8 cellular contexts compared by ENCODE assay signal in the genomic region with DNA sequence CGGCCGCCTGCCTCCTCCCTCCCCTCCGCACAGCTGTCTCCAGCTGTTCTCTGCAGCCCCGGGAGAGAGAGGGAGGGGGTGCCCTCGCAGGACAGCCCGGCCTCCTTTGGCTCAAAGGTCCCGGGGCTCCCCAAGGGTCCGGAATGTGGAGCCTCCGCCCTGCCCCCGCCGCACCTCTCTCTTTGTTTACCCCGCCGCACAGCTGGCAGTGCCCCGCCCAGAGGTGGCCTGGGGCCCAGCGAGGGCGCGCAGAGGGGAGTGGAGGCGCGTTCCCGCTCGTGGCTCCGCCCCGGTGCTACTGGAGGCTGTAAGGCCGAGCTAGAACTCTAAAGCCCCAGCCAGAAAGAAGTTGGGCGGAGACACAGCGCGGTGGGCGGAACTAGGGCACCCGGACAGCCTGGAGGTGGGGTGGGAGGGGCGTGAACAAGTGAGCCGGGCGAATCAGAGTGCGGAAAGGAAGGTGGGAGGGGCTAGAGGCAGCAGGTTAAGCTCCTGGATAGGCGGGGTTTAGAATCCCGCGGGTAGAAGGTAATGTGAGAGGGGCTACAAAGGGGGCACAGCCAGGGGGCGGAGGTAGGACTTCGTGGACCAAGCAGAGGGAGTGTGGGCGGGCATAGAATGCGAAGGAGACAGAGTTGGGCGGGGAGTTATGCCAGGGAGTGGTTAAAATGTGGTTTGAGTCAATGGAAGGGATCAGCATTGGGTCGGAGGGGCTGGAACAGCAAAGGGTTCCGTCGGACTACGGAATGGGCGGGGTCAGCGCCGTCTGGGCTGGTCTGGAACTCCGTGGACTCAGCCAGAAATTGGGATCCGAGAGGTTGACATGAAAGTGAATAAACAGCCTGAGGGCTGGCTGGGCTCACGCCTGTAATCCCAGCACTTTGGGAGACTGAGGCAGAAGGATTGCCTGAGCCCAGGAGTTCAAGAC. TPM values are rescaled to one million over a fixed set of nuclear protein-coding genes. Genes with fewer than 3 reads are reported as not detected.
DNase-seq lines count a peak whose midpoint lies in the region; ATAC-seq and TF ChIP-seq lines count a peak whose summit lies in the region.

No MANE protein-coding gene starts in this region.

- H2BK5ac ChIP-seq in mesendoderm (ENCODE audit: low read length) = no peak overlapping the region

- intact Hi-C loops in CD4-positive, alpha-beta T cell (cut with DNase I, micrococcal nuclease) = loop anchor here (2.0 to 5.0 kb wide), 6 partner anchors 31 to 317 kb away; partner anchors contain the start of genes BLVRB (in 2 of the 2), SPTBN4 (in 2 of the 2) and AKT2 (in 1 of the 2)

- no peaks in the 10 kb centered on the region for H3K9me3 ChIP-seq in CD4-positive, alpha-beta T cell (ENCODE audit: control insufficient read depth, low read length)
- H3K9me3 ChIP-seq in NT2/D1 (ENCODE audit: insufficient read depth, low read length) = no peaks in the 10 kb centered on the region
- no peaks in the 10 kb centered on the region for H3K9me3 ChIP-seq in endodermal cell (ENCODE audit: control insufficient read depth, low read length)

- no peak overlapping the region for H4K5ac ChIP-seq in mesendoderm (ENCODE audit: low read length)

- H3K79me1 ChIP-seq in mesendoderm (ENCODE audit: low read length) = no peaks in the 10 kb centered on the region

- H3K27me3 Mint-ChIP-seq in CD4-positive, alpha-beta T cell = peaks cover 34% of the 10 kb centered on the region
- H3K27me3 Mint-ChIP-seq in endodermal cell (ENCODE audit: insufficient read depth) = peaks cover 80% of the 10 kb centered on the region

- DNase-seq in CD4-positive, alpha-beta T cell = peak; percentile 91 to 98 (median 96)
- DNase-seq in HS-27A (ENCODE audit: low read depth) (peak; percentile 61), NT2/D1 (ENCODE audit: low read depth, low spot score) (peak; percentile 92), endodermal cell (peak; percentile 100), mesendoderm (peak; percentile 100)
- DNase-seq in activated CD8-positive, alpha-beta memory T cell treated with anti-CD3 and anti-CD28 coated beads, Interleukin-2, amount 50 U/mL, for 1 hour (ENCODE audit: extremely low read depth) = peak; percentile 85
- DNase-seq in stimulated activated CD8-positive, alpha-beta memory T cell treated with anti-CD3 and anti-CD28 coated beads, Interleukin-15, amount 100 ng/mL, for 1 hour (ENCODE audit: low read depth) = peak; percentile 94

- peak overlapping the region; percentile 88 for H3K4me3 Mint-ChIP-seq in CD4-positive, alpha-beta T cell
- H3K4me3 Mint-ChIP-seq in endodermal cell = peak overlapping the region; percentile 59

- H2BK120ac ChIP-seq in mesendoderm (ENCODE audit: low read depth, low read length) = no peak overlapping the region

- POLR2A ChIA-PET in CD4-positive, alpha-beta T cell (lab: Charles Lee) = interaction anchor here (0.7 to 4.0 kb wide), 16 partner anchors 8 to 1168 kb away, joined by 3 to 51 read pairs (median 4); partner anchors contain the start of genes ACTMAP, BLVRB, RPS16 and SERTAD1

- H3K4me2 ChIP-seq in mesendoderm (ENCODE audit: low read length) = peak overlapping the region; percentile 74

- peaks cover 79% of the 10 kb centered on the region for H3K4me1 Mint-ChIP-seq in CD4-positive, alpha-beta T cell (ENCODE audit: low read depth)
- peaks cover 24% of the 10 kb centered on the region for H3K4me1 Mint-ChIP-seq in endodermal cell

- H3K9ac ChIP-seq in NT2/D1 (ENCODE audit: insufficient read length, low read depth) = peak overlapping the region; percentile 61
- peak overlapping the region; percentile 54 for H3K9ac ChIP-seq in endodermal cell (ENCODE audit: extremely low read depth, low read length, poor library complexity, severe bottlenecking)
- H3K9ac ChIP-seq in mesendoderm (ENCODE audit: low read length) = peak overlapping the region; percentile 57

- H3K27ac ChIP-seq in CD4-positive, alpha-beta T cell (ENCODE audit: low read depth, low read length) = no peak overlapping the region
- H3K27ac ChIP-seq in endodermal cell (ENCODE audit: low read depth, low read length) = peak overlapping the region; percentile 69
- H3K27ac ChIP-seq in mesendoderm (ENCODE audit: low read depth, low read length) = peak overlapping the region; percentile 39

- CTCF ChIA-PET in CD4-positive, alpha-beta T cell (lab: Charles Lee) = interaction anchor here (0.9 to 3.9 kb wide), 8 partner anchors 9 to 139 kb away, joined by 3 to 37 read pairs (median 5); no protein-coding TSS in a partner anchor

- H3K4me1 ChIP-seq in NT2/D1 (ENCODE audit: insufficient read depth, insufficient read length) = peaks cover 7% of the 10 kb centered on the region
- peaks cover 14% of the 10 kb centered on the region for H3K4me1 ChIP-seq in endodermal cell (ENCODE audit: control insufficient read depth, insufficient read depth, low read length)
- H3K4me1 ChIP-seq in mesendoderm (ENCODE audit: control insufficient read depth, low read depth, low read length) = peaks cover 14% of the 10 kb centered on the region

- H2AK5ac ChIP-seq in mesendoderm (ENCODE audit: low read length) = no peak overlapping the region

- no peaks in the 10 kb centered on the region for H3K36me3 Mint-ChIP-seq in CD4-positive, alpha-beta T cell (ENCODE audit: low read depth)
- H3K36me3 Mint-ChIP-seq in endodermal cell (ENCODE audit: low read depth) = no peaks in the 10 kb centered on the region

- H2BK15ac ChIP-seq in mesendoderm (replicated peaks; ENCODE audit: low read depth) = no peak overlapping the region

- ATAC-seq in CD4-positive, alpha-beta T cell (ENCODE audit: poor library complexity) = peak; percentile 72
- peak; percentile 57 for ATAC-seq in GM19468 (IDR thresholded peaks at IDR 0.05; ENCODE audit: extremely low read depth, unreplicated experiment)

- no peak for TF ChIP-seq CTCF in CD4-positive, alpha-beta T cell (IDR thresholded peaks at IDR 0.05)
- peak; percentile 20 for TF ChIP-seq CTCF in endodermal cell (conservative IDR thresholded peaks at IDR 0.05)

- no peak overlapping the region for H3K4ac ChIP-seq in mesendoderm (ENCODE audit: low read depth, low read length)

- no peaks in the 10 kb centered on the region for H3K9me3 Mint-ChIP-seq in CD4-positive, alpha-beta T cell
- peaks cover 3% of the 10 kb centered on the region for H3K9me3 Mint-ChIP-seq in endodermal cell

- 4 to 7% methylated on average over 26 to 51 of the region's 51 CpGs for WGBS in endodermal cell (ENCODE audit: insufficient coverage in 1 of 2, insufficient read length in 1 of 2), 2 experiments
- no CpG with 5 or more reads among the region's 51 CpGs for WGBS in mesendoderm (ENCODE audit: extremely low coverage, insufficient coverage, low lambda C conversion rate)

- H4K8ac ChIP-seq in mesendoderm (ENCODE audit: low read depth, low read length) = no peak overlapping the region

- peaks cover 29% of the 10 kb centered on the region for H3K27me3 ChIP-seq in CD4-positive, alpha-beta T cell (ENCODE audit: control insufficient read depth, insufficient read depth, low read length)
- H3K27me3 ChIP-seq in NT2/D1 (ENCODE audit: insufficient read depth, insufficient read length) = peaks cover 42% of the 10 kb centered on the region
- H3K27me3 ChIP-seq in endodermal cell (ENCODE audit: control insufficient read depth, insufficient read depth, low read length, poor library complexity, severe bottlenecking) = peaks cover 56% of the 10 kb centered on the region
- H3K27me3 ChIP-seq in mesendoderm (ENCODE audit: insufficient read depth, low read length, poor library complexity) = peaks cover 18% of the 10 kb centered on the region

- peak overlapping the region; percentile 88 for H3K27ac Mint-ChIP-seq in CD4-positive, alpha-beta T cell
- peak overlapping the region; percentile 87 for H3K27ac Mint-ChIP-seq in endodermal cell

- no peaks in the 10 kb centered on the region for H3K36me3 ChIP-seq in NT2/D1 (ENCODE audit: insufficient read depth, insufficient read length, low read length)
- H3K36me3 ChIP-seq in endodermal cell (ENCODE audit: control insufficient read depth, insufficient read depth, low read length) = no peaks in the 10 kb centered on the region
- no peaks in the 10 kb centered on the region for H3K36me3 ChIP-seq in mesendoderm (ENCODE audit: control insufficient read depth, insufficient read depth, low read length)

- no peak overlapping the region for H3K23ac ChIP-seq in mesendoderm (ENCODE audit: low read length)

- no peak overlapping the region for H3K18ac ChIP-seq in mesendoderm (ENCODE audit: low read length)

- H3K4me3 ChIP-seq in NT2/D1 (ENCODE audit: insufficient read length, low read depth) (peak overlapping the region; percentile 24), endodermal cell (ENCODE audit: low read length) (peak overlapping the region; percentile 72), mesendoderm (ENCODE audit: low read length) (no peak overlapping the region)

- peak overlapping the region; percentile 59 for H3K56ac ChIP-seq in mesendoderm (ENCODE audit: low read length)

- H3K79me2 ChIP-seq in mesendoderm (ENCODE audit: control insufficient read depth, insufficient read depth, low read length) = no peaks in the 10 kb centered on the region

RNA-seq across cellular contexts. Expression of gene LTBP4, which starts 2.8 kb away (rescaled TPM):
- total RNA-seq in CD4-positive, alpha-beta T cell = 100 to 1,000 TPM; 116 to 134 TPM
- total RNA-seq in endodermal cell = 100 to 1,000 TPM; 104 to 133 TPM
- 219 TPM for polyA plus RNA-seq in endodermal cell (2013, experiment 1 of 2)
- polyA plus RNA-seq in endodermal cell (2013, experiment 2 of 2) = 194 TPM
- 28.7 TPM for polyA plus RNA-seq in mesendoderm (2013, experiment 1 of 2)
- 28.9 TPM for polyA plus RNA-seq in mesendoderm (2013, experiment 2 of 2)

RNA-seq across cellular contexts. Expression of gene SHKBP1, which starts 27.3 kb away (rescaled TPM):
- 10 to 100 TPM; 82.5 to 92.9 TPM for total RNA-seq in CD4-positive, alpha-beta T cell
- total RNA-seq in endodermal cell = 100 to 1,000 TPM; 110 TPM
- 90.9 TPM for polyA plus RNA-seq in endodermal cell (2013, experiment 1 of 2)
- 81.4 TPM for polyA plus RNA-seq in endodermal cell (2013, experiment 2 of 2)
- polyA plus RNA-seq in mesendoderm (2013, experiment 1 of 2) = 52.1 TPM
- polyA plus RNA-seq in mesendoderm (2013, experiment 2 of 2) = 49.6 TPM
